9 cellular contexts compared by ENCODE assay signal in the genomic region with DNA sequence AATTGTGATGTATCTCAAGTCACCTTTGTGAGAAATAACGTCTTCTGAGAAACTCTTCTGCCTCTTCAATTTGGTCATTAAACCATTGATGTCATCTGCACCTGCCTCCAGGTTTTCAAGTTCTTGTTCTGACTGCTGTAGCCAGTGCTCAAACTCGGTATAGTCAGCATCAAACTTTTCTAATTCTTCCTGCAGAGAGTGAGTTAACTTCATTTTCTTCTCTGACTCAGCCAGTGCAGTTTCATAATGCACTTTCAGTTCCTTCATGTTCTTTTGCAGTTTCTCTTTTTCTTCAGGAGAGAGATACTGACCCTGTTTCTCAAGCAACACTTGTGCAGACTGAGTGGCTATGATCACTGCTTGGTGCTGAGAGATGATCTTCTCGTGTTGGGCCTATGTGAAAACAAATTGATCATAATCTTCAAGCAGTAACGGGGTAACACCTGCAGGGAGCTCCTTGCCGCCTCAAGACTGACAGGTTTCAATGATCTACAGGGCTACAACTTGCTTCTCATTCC. TPM values are rescaled to one million over a fixed set of nuclear protein-coding genes. Genes with fewer than 3 reads are reported as not detected.
DNase-seq lines count a peak whose midpoint lies in the region; ATAC-seq and TF ChIP-seq lines count a peak whose summit lies in the region.
"Had no signal": no experiment of that assay in that cellular context is flagged by ENCODE, and none has a peak within 500 bp of the region (broad histone marks: within the 10 kb centered on the region; RNA-seq: fewer than 3 reads in every experiment).

No MANE protein-coding gene starts in this region.

- DNase-seq in activated CD8-positive, alpha-beta T cell treated with anti-CD3 and anti-CD28 coated beads for 36 hours = peak; percentile 34
- no peak for DNase-seq in activated CD8-positive, alpha-beta T cell treated with anti-CD3 and anti-CD28 coated beads, Interleukin-2, amount 10 ng/mL, durations not matched to agents 7 days and 5 days
- peak; percentile 93 for DNase-seq in NOMO-1 treated with DMSO at 0.1 percent for 48 hours (lab: John Stamatoyannopoulos, UW; ENCODE audit: unreplicated experiment)
- no peak for DNase-seq in left lobe of liver (ENCODE audit: low spot score)
- DNase-seq in NCI-H226 = no peak
- no peak for DNase-seq in iPS-NIHi7 (ENCODE audit: extremely low spot score)
- DNase-seq in dorsolateral prefrontal cortex = no peak

- POLR2A ChIA-PET in activated CD8-positive, alpha-beta T cell treated with anti-CD3 and anti-CD28 coated beads for 36 hours (lab: Charles Lee) = no interaction called here
- POLR2A ChIA-PET in activated CD8-positive, alpha-beta T cell treated with anti-CD3 and anti-CD28 coated beads, Interleukin-2, amount 10 ng/mL, durations not matched to agents 7 days and 5 days (lab: Charles Lee) = no interaction called here

- peaks cover 23% of the 10 kb centered on the region for H3K4me1 Mint-ChIP-seq in activated CD8-positive, alpha-beta T cell treated with anti-CD3 and anti-CD28 coated beads for 36 hours (ENCODE audit: low read depth)
- peaks cover 12% of the 10 kb centered on the region for H3K4me1 Mint-ChIP-seq in activated CD8-positive, alpha-beta T cell treated with anti-CD3 and anti-CD28 coated beads, Interleukin-2, amount 10 ng/mL, durations not matched to agents 7 days and 5 days (ENCODE audit: low read depth)

- TF ChIP-seq CTCF in activated CD8-positive, alpha-beta T cell treated with anti-CD3 and anti-CD28 coated beads for 36 hours (IDR thresholded peaks at IDR 0.05) = no peak
- TF ChIP-seq CTCF in dorsolateral prefrontal cortex (IDR thresholded peaks at IDR 0.05 in 54 of 56, conservative IDR thresholded peaks at IDR 0.05 in 2 of 56; ENCODE audit: low read depth in 1 of 56, partially characterized antibody in 56 of 56) = peak in 2 of 56 donors; percentile 12 to 13

- H3K27ac ChIP-seq in dorsolateral prefrontal cortex = peak overlapping the region in 26 of 59 donors; percentile 5 to 62 (median 34)
- H3K27ac ChIP-seq: BLaER1 had no signal

- no peak overlapping the region for H3K4me3 ChIP-seq in dorsolateral prefrontal cortex
- H3K4me3 ChIP-seq: BLaER1 had no signal

- H3K27ac Mint-ChIP-seq in activated CD8-positive, alpha-beta T cell treated with anti-CD3 and anti-CD28 coated beads for 36 hours = no peak overlapping the region
- no peak overlapping the region for H3K27ac Mint-ChIP-seq in activated CD8-positive, alpha-beta T cell treated with anti-CD3 and anti-CD28 coated beads, Interleukin-2, amount 10 ng/mL, durations not matched to agents 7 days and 5 days

- CTCF ChIA-PET in activated CD8-positive, alpha-beta T cell treated with anti-CD3 and anti-CD28 coated beads for 36 hours (lab: Charles Lee) = interaction anchor here (0.9 to 3.3 kb wide), 11 partner anchors 10 to 238 kb away, joined by 3 to 15 read pairs (median 5); no protein-coding TSS in a partner anchor
- CTCF ChIA-PET in activated CD8-positive, alpha-beta T cell treated with anti-CD3 and anti-CD28 coated beads, Interleukin-2, amount 10 ng/mL, durations not matched to agents 7 days and 5 days (lab: Charles Lee) = interaction anchor here (1.2 to 2.8 kb wide), 11 partner anchors 10 to 280 kb away, joined by 3 to 21 read pairs (median 6); no protein-coding TSS in a partner anchor

- H3K9me3 Mint-ChIP-seq in activated CD8-positive, alpha-beta T cell treated with anti-CD3 and anti-CD28 coated beads for 36 hours = no peaks in the 10 kb centered on the region
- no peaks in the 10 kb centered on the region for H3K9me3 Mint-ChIP-seq in activated CD8-positive, alpha-beta T cell treated with anti-CD3 and anti-CD28 coated beads, Interleukin-2, amount 10 ng/mL, durations not matched to agents 7 days and 5 days (ENCODE audit: insufficient read depth)

- H3K27me3 ChIP-seq in dorsolateral prefrontal cortex = no peaks in the 10 kb centered on the region
- H3K27me3 ChIP-seq: BLaER1 had no signal

- no peak overlapping the region for H3K4me3 Mint-ChIP-seq in activated CD8-positive, alpha-beta T cell treated with anti-CD3 and anti-CD28 coated beads for 36 hours
- H3K4me3 Mint-ChIP-seq in activated CD8-positive, alpha-beta T cell treated with anti-CD3 and anti-CD28 coated beads, Interleukin-2, amount 10 ng/mL, durations not matched to agents 7 days and 5 days = no peak overlapping the region

- H3K36me3 Mint-ChIP-seq in activated CD8-positive, alpha-beta T cell treated with anti-CD3 and anti-CD28 coated beads for 36 hours (ENCODE audit: low read depth) = no peaks in the 10 kb centered on the region
- no peaks in the 10 kb centered on the region for H3K36me3 Mint-ChIP-seq in activated CD8-positive, alpha-beta T cell treated with anti-CD3 and anti-CD28 coated beads, Interleukin-2, amount 10 ng/mL, durations not matched to agents 7 days and 5 days (ENCODE audit: low read depth)

- intact Hi-C loops in activated CD8-positive, alpha-beta T cell treated with anti-CD3 and anti-CD28 coated beads for 36 hours (cut with micrococcal nuclease) = loop anchor here (2.0 kb wide), 1 partner anchor 235 kb away; no protein-coding TSS in a partner anchor
- intact Hi-C loops in dorsolateral prefrontal cortex (cut with DNase I) = loop anchor here (2.0 to 5.0 kb wide), 2 partner anchors 232 to 233 kb away; no protein-coding TSS in a partner anchor

- peaks cover 4% of the 10 kb centered on the region for H3K27me3 Mint-ChIP-seq in activated CD8-positive, alpha-beta T cell treated with anti-CD3 and anti-CD28 coated beads for 36 hours
- H3K27me3 Mint-ChIP-seq in activated CD8-positive, alpha-beta T cell treated with anti-CD3 and anti-CD28 coated beads, Interleukin-2, amount 10 ng/mL, durations not matched to agents 7 days and 5 days (ENCODE audit: low read depth) = peaks cover 4% of the 10 kb centered on the region

- peak; percentile 86 for ATAC-seq in activated CD8-positive, alpha-beta T cell treated with anti-CD3 and anti-CD28 coated beads for 36 hours
- ATAC-seq in activated CD8-positive, alpha-beta T cell treated with anti-CD3 and anti-CD28 coated beads, Interleukin-2, amount 10 ng/mL, durations not matched to agents 7 days and 5 days = no peak
- ATAC-seq in HG02610 (IDR thresholded peaks at IDR 0.05; ENCODE audit: unreplicated experiment) = peak; percentile 97
- peak; percentile 17 for ATAC-seq in left lobe of liver

RNA-seq across cellular contexts. Expression of a gene that starts 48.8 kb away (rescaled TPM):
- total RNA-seq in activated CD8-positive, alpha-beta T cell treated with anti-CD3 and anti-CD28 coated beads for 36 hours = 1 to 10 TPM; 1.3 to 1.7 TPM
- total RNA-seq in activated CD8-positive, alpha-beta T cell treated with anti-CD3 and anti-CD28 coated beads, Interleukin-2, amount 10 ng/mL, durations not matched to agents 7 days and 5 days = under 1 TPM; 0.76 to 0.79 TPM
- total RNA-seq in left lobe of liver (86.5 TPM), dorsolateral prefrontal cortex (1,000 to 10,000 TPM in 3 of 120 experiments, 100 to 1,000 TPM in 117; 466 to 1,197 (median 668) TPM)

Comparison
In these comparisons a context has a peak if more than half of its experiments do, and no peak if none do; other contexts are left out.
1. DNase-seq: peak in activated CD8-positive, alpha-beta T cell treated with anti-CD3 and anti-CD28 coated beads for 36 hours (single experiment) and NOMO-1 treated with DMSO at 0.1 percent for 48 hours (single experiment); none in activated CD8-positive, alpha-beta T cell treated with anti-CD3 and anti-CD28 coated beads, Interleukin-2, amount 10 ng/mL, durations not matched to agents 7 days and 5 days (single experiment), left lobe of liver (single experiment), NCI-H226 (single experiment), iPS-NIHi7 (single experiment) and dorsolateral prefrontal cortex (0 of 10).
2. RNA of a gene that starts 48.8 kb away (total RNA-seq): 466 to 1,197 TPM in dorsolateral prefrontal cortex and 86.5 TPM in left lobe of liver (single experiment); 1.3 to 1.7 TPM in activated CD8-positive, alpha-beta T cell treated with anti-CD3 and anti-CD28 coated beads for 36 hours and 0.76 to 0.79 TPM in activated CD8-positive, alpha-beta T cell treated with anti-CD3 and anti-CD28 coated beads, Interleukin-2, amount 10 ng/mL, durations not matched to agents 7 days and 5 days; every median in the first group is over 10 times any median in the second.